21 cellular contexts compared by ENCODE assay signal in the genomic region with DNA sequence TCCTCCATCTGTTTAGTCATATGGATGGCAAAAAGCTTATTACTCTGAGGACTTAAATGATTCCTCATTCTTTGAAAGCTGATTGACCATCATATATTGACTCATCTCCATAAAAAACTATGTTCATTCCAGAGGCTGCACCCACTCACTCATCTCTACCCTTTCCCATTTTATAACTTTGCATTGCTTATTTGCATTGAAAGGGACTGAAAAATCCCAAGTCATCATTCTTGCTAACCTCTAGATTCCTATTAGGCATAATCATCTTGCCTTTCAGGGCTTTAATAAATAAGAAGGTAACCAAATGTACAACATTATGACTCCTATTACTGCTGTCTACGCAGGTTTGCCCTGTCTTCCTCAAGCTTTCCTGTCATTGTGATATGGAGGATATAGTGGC.
"Had no signal": no experiment of that assay in that cellular context is flagged by ENCODE, and none has a peak within 500 bp of the region (broad histone marks: within the 10 kb centered on the region; RNA-seq: fewer than 3 reads in every experiment).

No MANE protein-coding gene starts in this region.

- H3K9me3 Mint-ChIP-seq: activated CD4-positive, alpha-beta memory T cell treated with anti-CD3 and anti-CD28 coated beads, Interleukin-2, amount 10 ng/mL, durations not matched to agents 7 days and 5 days; activated naive CD4-positive, alpha-beta T cell treated with anti-CD3 and anti-CD28 coated beads for 36 hours; activated naive CD8-positive, alpha-beta T cell treated with anti-CD3 and anti-CD28 coated beads, Interleukin-2, amount 10 ng/mL, durations not matched to agents 7 days and 5 days; activated T-cell treated with anti-CD3 and anti-CD28 coated beads, Interleukin-2, amount 50 U/mL, for 72 hours; memory B cell; T-helper 1 cell treated with Interleukin-12 subunit alpha and Interleukin-12 subunit beta and Interleukin-4 antibody, amounts not matched to agents 30 μg/mL and 1 μg/mL, for 36 hours had no signal

- H3K9me3 ChIP-seq: colonic mucosa, upper lobe of right lung had no signal

- H2AFZ ChIP-seq: hepatocyte had no signal

- H3K4me2 ChIP-seq: hepatocyte had no signal

- H3K36me3 ChIP-seq: colonic mucosa, upper lobe of right lung had no signal

- H3K79me2 ChIP-seq: hepatocyte had no signal

- H3K36me3 Mint-ChIP-seq: activated naive CD8-positive, alpha-beta T cell treated with anti-CD3 and anti-CD28 coated beads, Interleukin-2, amount 10 ng/mL, durations not matched to agents 7 days and 5 days; immature natural killer cell; memory B cell; natural killer cell treated with Interleukin-12 subunit alpha and Interleukin-12 subunit beta and Interleukin-15 and Interleukin-18, amount 100 ng/mL, for 72 hours had no signal

- H3K27ac Mint-ChIP-seq: activated CD4-positive, alpha-beta memory T cell treated with anti-CD3 and anti-CD28 coated beads, Interleukin-2, amount 10 ng/mL, durations not matched to agents 7 days and 5 days; activated naive CD4-positive, alpha-beta T cell treated with anti-CD3 and anti-CD28 coated beads for 36 hours; activated naive CD8-positive, alpha-beta T cell treated with anti-CD3 and anti-CD28 coated beads, Interleukin-2, amount 10 ng/mL, durations not matched to agents 7 days and 5 days; activated T-cell treated with anti-CD3 and anti-CD28 coated beads, Interleukin-2, amount 50 U/mL, for 72 hours; immature natural killer cell; memory B cell; natural killer cell treated with Interleukin-12 subunit alpha and Interleukin-12 subunit beta and Interleukin-15 and Interleukin-18, amount 100 ng/mL, for 72 hours; progenitor cell of endocrine pancreas; T-helper 1 cell treated with Interleukin-12 subunit alpha and Interleukin-12 subunit beta and Interleukin-4 antibody, amounts not matched to agents 30 μg/mL and 1 μg/mL, for 36 hours had no signal

- DNase-seq: activated CD4-positive, alpha-beta memory T cell treated with anti-CD3 and anti-CD28 coated beads, Interleukin-2, amount 10 ng/mL, durations not matched to agents 7 days and 5 days; activated CD4-positive, alpha-beta T cell treated with anti-CD3 and anti-CD28 coated beads for 48 hours; activated CD4-positive, CD25-positive, alpha-beta regulatory T cell; activated effector memory CD4-positive, alpha-beta T cell treated with Interleukin-2 at 50 U/mL for 16 hours; activated naive CD4-positive, alpha-beta T cell treated with anti-CD3 and anti-CD28 coated beads for 36 hours; activated naive CD8-positive, alpha-beta T cell treated with anti-CD3 and anti-CD28 coated beads, Interleukin-2, amount 10 ng/mL, durations not matched to agents 7 days and 5 days; activated T-cell treated with anti-CD3 and anti-CD28 coated beads, Interleukin-2, amount 50 U/mL, for 72 hours; amniotic stem cell; colonic mucosa; glutamatergic neuron; immature natural killer cell; left ventricle myocardium superior; stimulated activated CD4-positive, alpha-beta T cell treated with anti-CD3 and anti-CD28 coated beads, Interleukin-4, amount 100 ng/mL, for 24 hours; stimulated activated naive CD8-positive, alpha-beta T cell treated with anti-CD3 and anti-CD28 coated beads, Interleukin-15, Interleukin-2, amounts not matched to agents 100 U/mL and 50 U/mL, for 24 hours; T1000; upper lobe of right lung had no signal

- ATAC-seq: activated T-cell treated with anti-CD3 and anti-CD28 coated beads, Interleukin-2, amount 50 U/mL, for 72 hours; left ventricle myocardium superior; natural killer cell treated with Interleukin-12 subunit alpha and Interleukin-12 subunit beta and Interleukin-15 and Interleukin-18, amount 100 ng/mL, for 72 hours; stimulated activated naive CD8-positive, alpha-beta T cell treated with anti-CD3 and anti-CD28 coated beads, Interleukin-15, Interleukin-2, amounts not matched to agents 100 U/mL and 50 U/mL, for 24 hours; upper lobe of right lung had no signal

- H3K27me3 ChIP-seq: colonic mucosa, hepatocyte, upper lobe of right lung had no signal

- H3K4me1 ChIP-seq: colonic mucosa, upper lobe of right lung had no signal

- H3K4me3 ChIP-seq: colonic mucosa, hepatocyte, upper lobe of right lung had no signal

- H3K4me1 Mint-ChIP-seq: activated CD4-positive, alpha-beta memory T cell treated with anti-CD3 and anti-CD28 coated beads, Interleukin-2, amount 10 ng/mL, durations not matched to agents 7 days and 5 days; activated naive CD8-positive, alpha-beta T cell treated with anti-CD3 and anti-CD28 coated beads, Interleukin-2, amount 10 ng/mL, durations not matched to agents 7 days and 5 days; immature natural killer cell; memory B cell had no signal

- H3K4me3 Mint-ChIP-seq: activated CD4-positive, alpha-beta memory T cell treated with anti-CD3 and anti-CD28 coated beads, Interleukin-2, amount 10 ng/mL, durations not matched to agents 7 days and 5 days; activated naive CD4-positive, alpha-beta T cell treated with anti-CD3 and anti-CD28 coated beads for 36 hours; activated naive CD8-positive, alpha-beta T cell treated with anti-CD3 and anti-CD28 coated beads, Interleukin-2, amount 10 ng/mL, durations not matched to agents 7 days and 5 days; activated T-cell treated with anti-CD3 and anti-CD28 coated beads, Interleukin-2, amount 50 U/mL, for 72 hours; immature natural killer cell; memory B cell; natural killer cell treated with Interleukin-12 subunit alpha and Interleukin-12 subunit beta and Interleukin-15 and Interleukin-18, amount 100 ng/mL, for 72 hours; T-helper 1 cell treated with Interleukin-12 subunit alpha and Interleukin-12 subunit beta and Interleukin-4 antibody, amounts not matched to agents 30 μg/mL and 1 μg/mL, for 36 hours had no signal

- H3K27me3 Mint-ChIP-seq: activated CD4-positive, alpha-beta memory T cell treated with anti-CD3 and anti-CD28 coated beads, Interleukin-2, amount 10 ng/mL, durations not matched to agents 7 days and 5 days; memory B cell; natural killer cell treated with Interleukin-12 subunit alpha and Interleukin-12 subunit beta and Interleukin-15 and Interleukin-18, amount 100 ng/mL, for 72 hours had no signal

- H3K27ac ChIP-seq: colonic mucosa, hepatocyte, upper lobe of right lung had no signal
